12 cellular contexts compared by ENCODE assay signal in the genomic region with DNA sequence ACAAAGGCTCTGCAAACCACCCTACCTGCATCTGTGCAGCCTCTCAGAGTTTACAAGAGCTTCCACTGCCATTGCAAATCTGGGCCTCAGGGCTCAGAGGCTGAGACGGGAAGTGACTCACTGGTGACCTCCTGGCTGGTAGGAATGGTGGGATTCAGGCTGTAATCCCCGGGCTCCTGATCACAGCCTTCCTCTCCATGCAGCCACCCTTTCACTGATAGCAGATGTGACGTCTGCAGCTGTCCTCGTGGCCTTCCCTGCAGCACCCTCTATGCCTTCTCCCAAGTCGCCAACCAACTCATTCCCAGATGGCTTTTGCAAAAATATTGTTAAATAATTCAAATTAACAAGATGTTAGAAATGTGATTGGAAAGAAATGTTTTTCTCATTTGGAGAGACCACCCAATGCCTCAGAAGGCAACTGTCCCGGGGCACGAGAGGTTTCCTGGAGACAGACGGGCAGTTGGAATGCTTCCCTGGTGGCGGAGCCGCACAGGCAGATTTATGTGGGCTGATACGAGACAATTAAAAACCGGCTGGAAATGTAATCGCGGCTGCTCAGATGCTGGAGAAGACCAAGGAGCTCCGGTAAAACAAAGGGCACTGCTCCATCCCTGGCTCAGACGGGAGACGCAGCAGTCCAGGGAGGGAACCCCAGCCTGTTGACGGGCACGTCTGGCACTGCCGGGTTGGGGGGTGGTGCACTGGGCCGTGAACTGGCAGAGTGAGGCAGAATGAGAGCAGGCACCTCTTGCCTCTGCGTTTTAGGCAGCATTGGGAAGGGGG. TPM values are rescaled to one million over a fixed set of nuclear protein-coding genes. Genes with fewer than 3 reads are reported as not detected.
DNase-seq lines count a peak whose midpoint lies in the region; ATAC-seq and TF ChIP-seq lines count a peak whose summit lies in the region.
"Had no signal": no experiment of that assay in that cellular context is flagged by ENCODE, and none has a peak within 500 bp of the region (broad histone marks: within the 10 kb centered on the region; RNA-seq: fewer than 3 reads in every experiment).

No MANE protein-coding gene starts in this region.

- H3K9me3 Mint-ChIP-seq in osteocyte (ENCODE audit: unreplicated experiment) (no peaks in the 10 kb centered on the region), natural killer cell (no peaks in the 10 kb centered on the region)
- H3K9me3 Mint-ChIP-seq: effector memory CD8-positive, alpha-beta T cell had no signal

- H3K4me3 Mint-ChIP-seq in osteocyte (ENCODE audit: unreplicated experiment): no peak overlapping the region
- no peak overlapping the region for H3K4me3 Mint-ChIP-seq in natural killer cell
- H3K4me3 Mint-ChIP-seq: effector memory CD8-positive, alpha-beta T cell had no signal

- peak; percentile 72 for ATAC-seq in SK-N-SH treated with all-trans-retinoic acid at 6 μM for 48 hours
- ATAC-seq in natural killer cell: no peak
- no peak for ATAC-seq in GM21786 (IDR thresholded peaks at IDR 0.05; ENCODE audit: unreplicated experiment)
- ATAC-seq: effector memory CD8-positive, alpha-beta T cell had no signal

- intact Hi-C loops in natural killer cell (cut with micrococcal nuclease): no loop called here

- H3K4me1 Mint-ChIP-seq in osteocyte (ENCODE audit: unreplicated experiment) (peaks cover 44% of the 10 kb centered on the region), natural killer cell (no peaks in the 10 kb centered on the region)

- peak; percentile 78 for DNase-seq in GM04504 (ENCODE audit: low read depth)
- DNase-seq in globus pallidus (ENCODE audit: low spot score): peak; percentile 55
- DNase-seq in osteocyte (ENCODE audit: extremely low spot score, unreplicated experiment): no peak
- no peak for DNase-seq in cerebellum (ENCODE audit: low spot score)
- DNase-seq in natural killer cell: no peak
- no peak for DNase-seq in NCI-H1436 (lab: John Stamatoyannopoulos, UW)
- DNase-seq: activated CD4-positive, alpha-beta T cell treated with anti-CD3 and anti-CD28 coated beads for 4 hours; effector memory CD8-positive, alpha-beta T cell; NCI-H187 treated with DMSO at 0.1 percent for 48 hours; tibial artery had no signal

- H3K27ac Mint-ChIP-seq in osteocyte (ENCODE audit: unreplicated experiment) (peak overlapping the region; percentile 73), natural killer cell (no peak overlapping the region)
- H3K27ac Mint-ChIP-seq: effector memory CD8-positive, alpha-beta T cell had no signal

- H3K36me3 Mint-ChIP-seq in osteocyte (ENCODE audit: unreplicated experiment) (peaks cover 2% of the 10 kb centered on the region), natural killer cell (no peaks in the 10 kb centered on the region)

- no peak for TF ChIP-seq CTCF in osteocyte (IDR thresholded peaks at IDR 0.05)
- no peak for TF ChIP-seq CTCF in natural killer cell (IDR thresholded peaks at IDR 0.05)

- no peaks in the 10 kb centered on the region for H3K27me3 Mint-ChIP-seq in osteocyte (ENCODE audit: unreplicated experiment)
- no peaks in the 10 kb centered on the region for H3K27me3 Mint-ChIP-seq in natural killer cell (ENCODE audit: low read depth in 2 of 2)

TF ChIP-seq in SK-N-SH treated with all-trans-retinoic acid at 6 μM for 48 hours, 23 proteins besides CTCF, POLR2A, EP300 and RAD21:
- TF ChIP-seq CSRNP3 (CRISPR knock-in tag; IDR thresholded peaks at IDR 0.05) (no peak), ZFP3 (CRISPR knock-in tag; IDR thresholded peaks at IDR 0.05) (peak; percentile 49; the same call in 1 of the 2 replicates), PPARA (CRISPR knock-in tag; IDR thresholded peaks at IDR 0.05; ENCODE audit: borderline replicate concordance) (no peak), ZNF565 (CRISPR knock-in tag; conservative IDR thresholded peaks at IDR 0.05; ENCODE audit: low read depth) (no peak), BACH2 (CRISPR knock-in tag; IDR thresholded peaks at IDR 0.05; ENCODE audit: borderline replicate concordance) (no peak), SNAI2 (CRISPR knock-in tag; IDR thresholded peaks at IDR 0.05) (peak; percentile 61), ZFP30 (CRISPR knock-in tag; IDR thresholded peaks at IDR 0.05) (no peak), CREB5 (CRISPR knock-in tag; IDR thresholded peaks at IDR 0.05; ENCODE audit: low read depth) (no peak), CSDC2 (CRISPR knock-in tag; IDR thresholded peaks at IDR 0.05) (no peak), TSHZ2 (CRISPR knock-in tag; IDR thresholded peaks at IDR 0.05) (peak; percentile 43; the same call in 1 of the 2 replicates), ISL1 (CRISPR knock-in tag; IDR thresholded peaks at IDR 0.05) (peak; percentile 17; the same call in 1 of the 2 replicates)

RNA-seq across cellular contexts. Expression of gene SLC25A51, which starts 34.4 kb away (rescaled TPM):
- total RNA-seq in osteocyte: 37.5 and 43.2 TPM in 2 replicates
- 60.3 TPM for total RNA-seq in cerebellum
- total RNA-seq in natural killer cell: 10 to 100 TPM; 22.2 to 35.4 (median 33.7) TPM

Comparison
In these comparisons a context has a peak if more than half of its experiments do, and no peak if none do; other contexts are left out.
1. DNase-seq: peak in GM04504 (single experiment) and globus pallidus (single experiment); none in osteocyte (single experiment), cerebellum (single experiment), natural killer cell (single experiment) and NCI-H1436 (single experiment).